Comparison of ENCODE assay signal across 1 cellular context in the genomic region with DNA sequence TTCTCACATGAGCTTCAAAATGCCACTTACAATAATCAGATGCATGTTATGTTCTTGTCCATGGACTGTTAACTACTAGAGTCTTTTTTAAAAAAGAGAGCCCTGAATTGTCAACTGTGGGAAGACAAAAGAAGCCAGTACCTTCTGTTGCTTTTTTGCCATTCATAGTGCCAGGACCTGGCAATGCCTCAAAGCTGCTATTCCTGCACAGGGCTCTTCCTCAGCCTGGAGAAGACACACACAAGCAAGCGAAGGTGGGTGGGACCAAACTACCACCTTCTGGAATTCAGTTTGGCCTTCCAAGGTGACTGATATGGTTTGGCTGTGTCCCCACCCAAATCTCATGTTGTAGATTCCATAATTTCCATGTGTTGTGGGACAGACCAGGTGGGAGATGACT.
TF ChIP-seq lines count a peak whose summit lies in the region.

No MANE protein-coding gene starts in this region.

TF ChIP-seq in IMR-90, 13 proteins besides CTCF, POLR2A, EP300 and RAD21:
- TF ChIP-seq RCOR1 (IDR thresholded peaks at IDR 0.05; ENCODE audit: insufficient replicate concordance, low read length) (no peak), SMC3 (IDR thresholded peaks at IDR 0.05; ENCODE audit: low read depth, low read length) (no peak)
